ENCODE assay signal across 23 cellular contexts in genomic region chr19:16121141-16121540, GRCh38. TPM values are rescaled to one million over a fixed set of nuclear protein-coding genes. Genes with fewer than 3 reads are reported as not detected.
DNase-seq lines count a peak whose midpoint lies in the region; ATAC-seq, FAIRE-seq and TF ChIP-seq lines count a peak whose summit lies in the region.
"Had no signal": no experiment of that assay in that cellular context is flagged by ENCODE, and none has a peak within 500 bp of the region (broad histone marks: within the 10 kb centered on the region; RNA-seq: fewer than 3 reads in every experiment).

No MANE protein-coding gene starts in this region.

- TF ChIP-seq CTCF in keratinocyte (optimal IDR thresholded peaks at IDR 0.05 in 1 of 3, IDR thresholded peaks at IDR 0.05 in 1 of 3, conservative IDR thresholded peaks at IDR 0.05 in 1 of 3; ENCODE audit: extremely low read depth in 1 of 3, insufficient read depth in 2 of 3, low read length in 3 of 3) (no peak), vagina (IDR thresholded peaks at IDR 0.05) (no peak), nephron progenitor cell (IDR thresholded peaks at IDR 0.05) (no peak)

- H3K4me3 ChIP-seq in keratinocyte (ENCODE audit: control insufficient read depth in 2 of 3, extremely low read depth in 1 of 3, insufficient read depth in 2 of 3, low read depth in 1 of 3, low read length in 3 of 3) = no peak overlapping the region
- no peak overlapping the region for H3K4me3 ChIP-seq in vagina
- H3K4me3 ChIP-seq: SJCRH30 had no signal

- H3K4me1 Mint-ChIP-seq in activated naive CD8-positive, alpha-beta T cell treated with anti-CD3 and anti-CD28 coated beads, Interleukin-2, amount 50 U/mL, for 24 hours = peaks cover 52% of the 10 kb centered on the region
- H3K4me1 Mint-ChIP-seq in activated naive CD8-positive, alpha-beta T cell treated with anti-CD3 and anti-CD28 coated beads for 36 hours = peaks cover 30% of the 10 kb centered on the region
- H3K4me1 Mint-ChIP-seq in activated CD4-positive, alpha-beta memory T cell treated with anti-CD3 and anti-CD28 coated beads, Interleukin-2, amount 10 ng/mL, durations not matched to agents 7 days and 5 days = peaks cover 55% of the 10 kb centered on the region
- no peaks in the 10 kb centered on the region for H3K4me1 Mint-ChIP-seq in nephron progenitor cell

- H3K36me3 ChIP-seq in keratinocyte (ENCODE audit: control insufficient read depth in 2 of 2, extremely low read depth in 1 of 2, insufficient read depth in 2 of 2, low read length in 2 of 2) = peaks cover 46 to 58% of the 10 kb centered on the region in 2 experiments
- H3K36me3 ChIP-seq in vagina = peaks cover 4 to 66% of the 10 kb centered on the region in 2 donors

- H3K9me3 Mint-ChIP-seq in activated naive CD8-positive, alpha-beta T cell treated with anti-CD3 and anti-CD28 coated beads, Interleukin-2, amount 50 U/mL, for 24 hours = no peaks in the 10 kb centered on the region
- no peaks in the 10 kb centered on the region for H3K9me3 Mint-ChIP-seq in activated naive CD8-positive, alpha-beta T cell treated with anti-CD3 and anti-CD28 coated beads for 36 hours
- no peaks in the 10 kb centered on the region for H3K9me3 Mint-ChIP-seq in activated CD4-positive, alpha-beta memory T cell treated with anti-CD3 and anti-CD28 coated beads, Interleukin-2, amount 10 ng/mL, durations not matched to agents 7 days and 5 days
- no peaks in the 10 kb centered on the region for H3K9me3 Mint-ChIP-seq in nephron progenitor cell

- POLR2A ChIA-PET in activated CD4-positive, alpha-beta memory T cell treated with anti-CD3 and anti-CD28 coated beads, Interleukin-2, amount 10 ng/mL, durations not matched to agents 7 days and 5 days (lab: Charles Lee) = interaction anchor here (1.3 to 2.9 kb wide), 5 partner anchors 10 to 51 kb away, joined by 3 to 16 read pairs (median 4); partner anchors contain the start of genes RAB8A and TPM4

- no peak for TF ChIP-seq POLR2A in vagina (IDR thresholded peaks at IDR 0.05)

- DNase-seq in activated naive CD8-positive, alpha-beta T cell treated with anti-CD3 and anti-CD28 coated beads, Interleukin-2, amount 50 U/mL, for 24 hours = no peak
- DNase-seq in activated naive CD8-positive, alpha-beta T cell treated with anti-CD3 and anti-CD28 coated beads for 36 hours = no peak
- no peak for DNase-seq in activated CD4-positive, alpha-beta memory T cell treated with anti-CD3 and anti-CD28 coated beads, Interleukin-2, amount 10 ng/mL, durations not matched to agents 7 days and 5 days
- DNase-seq in keratinocyte (ENCODE audit: low read depth, low spot score) (no peak), vagina (ENCODE audit: extremely low spot score in 2 of 2) (no peak), nephron progenitor cell (no peak), DMS114 treated with DMSO at 0.1 percent for 48 hours (lab: John Stamatoyannopoulos, UW; ENCODE audit: unreplicated experiment) (no peak)
- DNase-seq: BE2C, DND-41, HCEC 1CT, NCI-H1417, NCI-H187, NCI-H226, NCI-H524, NCI-H82, PC-3, SJCRH30 had no signal

- H3K9me1 ChIP-seq in keratinocyte (ENCODE audit: control insufficient read depth, extremely low read depth, insufficient read depth, low read length) = no peaks in the 10 kb centered on the region

- peak overlapping the region; percentile 35 for H3K27ac Mint-ChIP-seq in activated naive CD8-positive, alpha-beta T cell treated with anti-CD3 and anti-CD28 coated beads, Interleukin-2, amount 50 U/mL, for 24 hours
- no peak overlapping the region for H3K27ac Mint-ChIP-seq in activated naive CD8-positive, alpha-beta T cell treated with anti-CD3 and anti-CD28 coated beads for 36 hours
- H3K27ac Mint-ChIP-seq in activated CD4-positive, alpha-beta memory T cell treated with anti-CD3 and anti-CD28 coated beads, Interleukin-2, amount 10 ng/mL, durations not matched to agents 7 days and 5 days = peak overlapping the region; percentile 99
- no peak overlapping the region for H3K27ac Mint-ChIP-seq in nephron progenitor cell

- H3K27me3 ChIP-seq in keratinocyte (ENCODE audit: control insufficient read depth, extremely low read depth, insufficient read depth, low read length) = no peaks in the 10 kb centered on the region
- no peaks in the 10 kb centered on the region for H3K27me3 ChIP-seq in vagina
- H3K27me3 ChIP-seq: BE2C, SJCRH30 had no signal

- peaks cover 2% of the 10 kb centered on the region for H4K20me1 ChIP-seq in keratinocyte (ENCODE audit: control insufficient read depth, extremely low read depth, insufficient read depth, low read length)

- dilution Hi-C loops in keratinocyte (cut with MboI; ENCODE audit: extremely low pct_ligation_motif_present, low sequenced_read_pairs) = no loop called here

- peak overlapping the region; percentile 55 for H3K9ac ChIP-seq in keratinocyte (ENCODE audit: control insufficient read depth, extremely low read depth, insufficient read depth, low read length)

- H3K79me2 ChIP-seq in keratinocyte (ENCODE audit: control insufficient read depth, insufficient read depth, low read length) = peaks cover 18% of the 10 kb centered on the region

- H3K36me3 Mint-ChIP-seq in activated naive CD8-positive, alpha-beta T cell treated with anti-CD3 and anti-CD28 coated beads, Interleukin-2, amount 50 U/mL, for 24 hours (ENCODE audit: low read depth) = peaks cover 41% of the 10 kb centered on the region
- peaks cover 35% of the 10 kb centered on the region for H3K36me3 Mint-ChIP-seq in activated naive CD8-positive, alpha-beta T cell treated with anti-CD3 and anti-CD28 coated beads for 36 hours
- H3K36me3 Mint-ChIP-seq in activated CD4-positive, alpha-beta memory T cell treated with anti-CD3 and anti-CD28 coated beads, Interleukin-2, amount 10 ng/mL, durations not matched to agents 7 days and 5 days (ENCODE audit: low read depth) = peaks cover 69% of the 10 kb centered on the region
- peaks cover 29% of the 10 kb centered on the region for H3K36me3 Mint-ChIP-seq in nephron progenitor cell (ENCODE audit: low read depth)

- H3K4me1 ChIP-seq in keratinocyte (ENCODE audit: control insufficient read depth, extremely low read depth, insufficient read depth, low read length) = peaks cover 14% of the 10 kb centered on the region
- H3K4me1 ChIP-seq in vagina = peaks cover 14% of the 10 kb centered on the region
- H3K4me1 ChIP-seq: BE2C, SJCRH30 had no signal

- H3K4me2 ChIP-seq in keratinocyte (ENCODE audit: control insufficient read depth, extremely low read depth, insufficient read depth, low read depth, low read length) = no peak overlapping the region

- H3K9me3 ChIP-seq in keratinocyte (ENCODE audit: control insufficient read depth, low read depth, low read length) (no peaks in the 10 kb centered on the region), vagina (no peaks in the 10 kb centered on the region)
- H3K9me3 ChIP-seq: BE2C, SJCRH30 had no signal

- peak overlapping the region; percentile 66 for H3K27ac ChIP-seq in keratinocyte (ENCODE audit: control insufficient read depth, insufficient read depth, low read length)
- peak overlapping the region; percentile 18 for H3K27ac ChIP-seq in vagina
- H3K27ac ChIP-seq: HL-60, SJCRH30 had no signal

- H3K4me3 Mint-ChIP-seq in activated naive CD8-positive, alpha-beta T cell treated with anti-CD3 and anti-CD28 coated beads, Interleukin-2, amount 50 U/mL, for 24 hours = no peak overlapping the region
- H3K4me3 Mint-ChIP-seq in activated naive CD8-positive, alpha-beta T cell treated with anti-CD3 and anti-CD28 coated beads for 36 hours = no peak overlapping the region
- no peak overlapping the region for H3K4me3 Mint-ChIP-seq in activated CD4-positive, alpha-beta memory T cell treated with anti-CD3 and anti-CD28 coated beads, Interleukin-2, amount 10 ng/mL, durations not matched to agents 7 days and 5 days
- H3K4me3 Mint-ChIP-seq in nephron progenitor cell = no peak overlapping the region

- H3K27me3 Mint-ChIP-seq in activated naive CD8-positive, alpha-beta T cell treated with anti-CD3 and anti-CD28 coated beads, Interleukin-2, amount 50 U/mL, for 24 hours = no peaks in the 10 kb centered on the region
- H3K27me3 Mint-ChIP-seq in activated naive CD8-positive, alpha-beta T cell treated with anti-CD3 and anti-CD28 coated beads for 36 hours = no peaks in the 10 kb centered on the region
- no peaks in the 10 kb centered on the region for H3K27me3 Mint-ChIP-seq in activated CD4-positive, alpha-beta memory T cell treated with anti-CD3 and anti-CD28 coated beads, Interleukin-2, amount 10 ng/mL, durations not matched to agents 7 days and 5 days
- H3K27me3 Mint-ChIP-seq in nephron progenitor cell (ENCODE audit: low read depth, poor library complexity) = no peaks in the 10 kb centered on the region

- CTCF ChIA-PET in activated CD4-positive, alpha-beta memory T cell treated with anti-CD3 and anti-CD28 coated beads, Interleukin-2, amount 10 ng/mL, durations not matched to agents 7 days and 5 days (lab: Charles Lee) = interaction anchor here (1.6 to 1.7 kb wide), 2 partner anchors 23 to 64 kb away, joined by 3 to 9 read pairs; partner anchors contain the start of genes FAM32A and HSH2D

- no peak for FAIRE-seq in keratinocyte (lab: Jason Lieb, UNC)

- ATAC-seq in activated naive CD8-positive, alpha-beta T cell treated with anti-CD3 and anti-CD28 coated beads, Interleukin-2, amount 50 U/mL, for 24 hours = no peak
- no peak for ATAC-seq in GM18868 (IDR thresholded peaks at IDR 0.05; ENCODE audit: unreplicated experiment)
- ATAC-seq: PC-3 had no signal

- intact Hi-C loops in vagina (cut with DNase I) = no loop called here

- no peak overlapping the region for H2AFZ ChIP-seq in keratinocyte (ENCODE audit: control insufficient read depth, low read length)

RNA-seq across cellular contexts. Expression of gene RAB8A, which starts 9.5 kb away (rescaled TPM):
- 100 to 1,000 TPM; 168 to 169 TPM for total RNA-seq in activated naive CD8-positive, alpha-beta T cell treated with anti-CD3 and anti-CD28 coated beads for 36 hours
- 100 to 1,000 TPM; 141 to 147 TPM for total RNA-seq in activated CD4-positive, alpha-beta memory T cell treated with anti-CD3 and anti-CD28 coated beads, Interleukin-2, amount 10 ng/mL, durations not matched to agents 7 days and 5 days
- 64.4 to 116 TPM (median 95.1 TPM) in 3 replicates for polyA plus RNA-seq in keratinocyte
- 127 TPM for polyA plus RNA-seq in keratinocyte (2011; ENCODE audit: low read depth)
- 60.3 and 65.6 TPM in 2 replicates for polyA plus RNA-seq in keratinocyte (2011; cell fraction: cytosol; rRNA removed)
- polyA plus RNA-seq in keratinocyte (2011; cell fraction: nucleus; rRNA removed) = 44.1 and 44.4 TPM in 2 replicates
- polyA plus RNA-seq in keratinocyte (2012; ENCODE audit: low replicate concordance) = 41.8 and 125 TPM in 2 replicates
- 73.1 to 162 TPM (median 128 TPM) in 3 replicates for polyA minus RNA-seq in keratinocyte
- polyA minus RNA-seq in keratinocyte (2011; cell fraction: cytosol; rRNA and poly(A)+ RNA removed) = 99.2 TPM
- polyA minus RNA-seq in keratinocyte (2011; cell fraction: nucleus; rRNA and poly(A)+ RNA removed) = 27.9 and 71.5 TPM in 2 replicates
- total RNA-seq in vagina = 30.4 TPM

RNA-seq across cellular contexts. Expression of gene HSH2D, which starts 22.3 kb away (rescaled TPM):
- total RNA-seq in activated naive CD8-positive, alpha-beta T cell treated with anti-CD3 and anti-CD28 coated beads for 36 hours = 10 to 100 TPM; 29.6 to 29.8 TPM
- 100 to 1,000 TPM; 101 to 110 TPM for total RNA-seq in activated CD4-positive, alpha-beta memory T cell treated with anti-CD3 and anti-CD28 coated beads, Interleukin-2, amount 10 ng/mL, durations not matched to agents 7 days and 5 days
- 0.90 to 1.9 TPM (median 1.1 TPM) in 3 replicates for polyA plus RNA-seq in keratinocyte
- polyA plus RNA-seq in keratinocyte (2011; ENCODE audit: low read depth) = not detected
- 0.36 and 0.75 TPM in 2 replicates for polyA plus RNA-seq in keratinocyte (2011; cell fraction: cytosol; rRNA removed)
- 1.0 and 1.5 TPM in 2 replicates for polyA plus RNA-seq in keratinocyte (2011; cell fraction: nucleus; rRNA removed)
- polyA plus RNA-seq in keratinocyte (2012; ENCODE audit: low replicate concordance) = 0.23 and 1.4 TPM in 2 replicates
- polyA minus RNA-seq in keratinocyte = 0.89 to 1.9 TPM (median 1.5 TPM) in 3 replicates
- not detected for polyA minus RNA-seq in keratinocyte (2011; cell fraction: cytosol; rRNA and poly(A)+ RNA removed)
- 0.63 TPM in 1 of 2 replicates, not detected in the other for polyA minus RNA-seq in keratinocyte (2011; cell fraction: nucleus; rRNA and poly(A)+ RNA removed)
- 0.74 TPM for total RNA-seq in vagina
- total RNA-seq: A172, G401, HT1080 had no signal

RNA-seq across cellular contexts. Expression of gene TPM4, which starts 44.8 kb away (rescaled TPM):
- 100 to 1,000 TPM; 203 to 204 TPM for total RNA-seq in activated naive CD8-positive, alpha-beta T cell treated with anti-CD3 and anti-CD28 coated beads for 36 hours
- total RNA-seq in activated CD4-positive, alpha-beta memory T cell treated with anti-CD3 and anti-CD28 coated beads, Interleukin-2, amount 10 ng/mL, durations not matched to agents 7 days and 5 days = 100 to 1,000 TPM; 592 to 611 TPM
- polyA plus RNA-seq in keratinocyte = 489 to 646 TPM (median 581 TPM) in 3 replicates
- polyA plus RNA-seq in keratinocyte (2011; ENCODE audit: low read depth) = 905 TPM
- 586 and 787 TPM in 2 replicates for polyA plus RNA-seq in keratinocyte (2011; cell fraction: cytosol; rRNA removed)
- polyA plus RNA-seq in keratinocyte (2011; cell fraction: nucleus; rRNA removed) = 358 and 397 TPM in 2 replicates
- 305 and 592 TPM in 2 replicates for polyA plus RNA-seq in keratinocyte (2012; ENCODE audit: low replicate concordance)
- polyA minus RNA-seq in keratinocyte = 93.6 to 294 TPM (median 216 TPM) in 3 replicates
- 587 TPM for polyA minus RNA-seq in keratinocyte (2011; cell fraction: cytosol; rRNA and poly(A)+ RNA removed)
- 114 and 189 TPM in 2 replicates for polyA minus RNA-seq in keratinocyte (2011; cell fraction: nucleus; rRNA and poly(A)+ RNA removed)
- 409 TPM for total RNA-seq in vagina

RNA-seq across cellular contexts. Expression of gene CIB3, which starts 52.2 kb away (rescaled TPM):
- total RNA-seq in activated naive CD8-positive, alpha-beta T cell treated with anti-CD3 and anti-CD28 coated beads for 36 hours = not detected
- not detected for total RNA-seq in activated CD4-positive, alpha-beta memory T cell treated with anti-CD3 and anti-CD28 coated beads, Interleukin-2, amount 10 ng/mL, durations not matched to agents 7 days and 5 days
- polyA plus RNA-seq in keratinocyte = not detected in 3 replicates
- not detected for polyA plus RNA-seq in keratinocyte (2011; ENCODE audit: low read depth)
- polyA plus RNA-seq in keratinocyte (2011; cell fraction: cytosol; rRNA removed) = not detected in 2 replicates
- not detected in 2 replicates for polyA plus RNA-seq in keratinocyte (2011; cell fraction: nucleus; rRNA removed)
- polyA plus RNA-seq in keratinocyte (2012; ENCODE audit: low replicate concordance) = not detected in 2 replicates
- not detected in 3 replicates for polyA minus RNA-seq in keratinocyte
- polyA minus RNA-seq in keratinocyte (2011; cell fraction: cytosol; rRNA and poly(A)+ RNA removed) = not detected
- polyA minus RNA-seq in keratinocyte (2011; cell fraction: nucleus; rRNA and poly(A)+ RNA removed) = not detected in 2 replicates
- not detected for total RNA-seq in vagina
- total RNA-seq: A172, G401, HT1080, M059J, SJCRH30 had no signal

Comparison
In these comparisons a context has a peak if more than half of its experiments do, and no peak if none do; other contexts are left out.
1. H3K27ac Mint-ChIP-seq: peak in activated naive CD8-positive, alpha-beta T cell treated with anti-CD3 and anti-CD28 coated beads, Interleukin-2, amount 50 U/mL, for 24 hours (single experiment) and activated CD4-positive, alpha-beta memory T cell treated with anti-CD3 and anti-CD28 coated beads, Interleukin-2, amount 10 ng/mL, durations not matched to agents 7 days and 5 days (single experiment); none in activated naive CD8-positive, alpha-beta T cell treated with anti-CD3 and anti-CD28 coated beads for 36 hours (single experiment) and nephron progenitor cell (single experiment).
2. RNA of gene HSH2D, which starts 22.3 kb away (total RNA-seq): 101 to 110 TPM in activated CD4-positive, alpha-beta memory T cell treated with anti-CD3 and anti-CD28 coated beads, Interleukin-2, amount 10 ng/mL, durations not matched to agents 7 days and 5 days and 29.6 to 29.8 TPM in activated naive CD8-positive, alpha-beta T cell treated with anti-CD3 and anti-CD28 coated beads for 36 hours; 0.74 TPM in vagina (single experiment); every median in the first group is over 10 times any median in the second.